1 cellular context compared by ENCODE assay signal in genomic region chr7:24972991-24973390, GRCh38.
TF ChIP-seq lines count a peak whose summit lies in the region.

No MANE protein-coding gene starts in this region.

TF ChIP-seq in SK-N-SH, 30 proteins besides CTCF, POLR2A, EP300 and RAD21 (continued from another document):
- TF ChIP-seq, protein P1, sequence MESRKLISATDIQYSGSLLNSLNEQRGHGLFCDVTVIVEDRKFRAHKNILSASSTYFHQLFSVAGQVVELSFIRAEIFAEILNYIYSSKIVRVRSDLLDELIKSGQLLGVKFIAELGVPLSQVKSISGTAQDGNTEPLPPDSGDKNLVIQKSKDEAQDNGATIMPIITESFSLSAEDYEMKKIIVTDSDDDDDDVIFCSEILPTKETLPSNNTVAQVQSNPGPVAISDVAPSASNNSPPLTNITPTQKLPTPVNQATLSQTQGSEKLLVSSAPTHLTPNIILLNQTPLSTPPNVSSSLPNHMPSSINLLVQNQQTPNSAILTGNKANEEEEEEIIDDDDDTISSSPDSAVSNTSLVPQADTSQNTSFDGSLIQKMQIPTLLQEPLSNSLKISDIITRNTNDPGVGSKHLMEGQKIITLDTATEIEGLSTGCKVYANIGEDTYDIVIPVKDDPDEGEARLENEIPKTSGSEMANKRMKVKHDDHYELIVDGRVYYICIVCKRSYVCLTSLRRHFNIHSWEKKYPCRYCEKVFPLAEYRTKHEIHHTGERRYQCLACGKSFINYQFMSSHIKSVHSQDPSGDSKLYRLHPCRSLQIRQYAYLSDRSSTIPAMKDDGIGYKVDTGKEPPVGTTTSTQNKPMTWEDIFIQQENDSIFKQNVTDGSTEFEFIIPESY (IDR thresholded peaks at IDR 0.05; ENCODE audit: borderline replicate concordance, low read depth), result peak; percentile 47; the same call in 1 of the 2 replicates
- TF ChIP-seq POLR2AphosphoS5 (IDR thresholded peaks at IDR 0.05; ENCODE audit: low read depth, low read length), result peak; percentile 44; the same call in 1 of the 2 replicates
- TF ChIP-seq TAF1 (IDR thresholded peaks at IDR 0.05; ENCODE audit: borderline replicate concordance, low read depth, low read length), result no peak
- no peak for TF ChIP-seq IRF3 (IDR thresholded peaks at IDR 0.05; ENCODE audit: low read depth, low read length)
- TF ChIP-seq ELF1 (IDR thresholded peaks at IDR 0.05), result no peak
- TF ChIP-seq, protein P2, sequence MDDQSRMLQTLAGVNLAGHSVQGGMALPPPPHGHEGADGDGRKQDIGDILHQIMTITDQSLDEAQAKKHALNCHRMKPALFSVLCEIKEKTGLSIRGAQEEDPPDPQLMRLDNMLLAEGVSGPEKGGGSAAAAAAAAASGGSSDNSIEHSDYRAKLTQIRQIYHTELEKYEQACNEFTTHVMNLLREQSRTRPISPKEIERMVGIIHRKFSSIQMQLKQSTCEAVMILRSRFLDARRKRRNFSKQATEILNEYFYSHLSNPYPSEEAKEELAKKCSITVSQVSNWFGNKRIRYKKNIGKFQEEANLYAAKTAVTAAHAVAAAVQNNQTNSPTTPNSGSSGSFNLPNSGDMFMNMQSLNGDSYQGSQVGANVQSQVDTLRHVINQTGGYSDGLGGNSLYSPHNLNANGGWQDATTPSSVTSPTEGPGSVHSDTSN (IDR thresholded peaks at IDR 0.05), result peak; percentile 31; the same call in 1 of the 2 replicates
- TF ChIP-seq TCF12 (IDR thresholded peaks at IDR 0.05), result peak; percentile 85
- TF ChIP-seq MAX (IDR thresholded peaks at IDR 0.05; ENCODE audit: low read depth), result 0 out of 2 replicates have a peak, but pooled peaks have one; percentile 20
